In the genomic region with DNA sequence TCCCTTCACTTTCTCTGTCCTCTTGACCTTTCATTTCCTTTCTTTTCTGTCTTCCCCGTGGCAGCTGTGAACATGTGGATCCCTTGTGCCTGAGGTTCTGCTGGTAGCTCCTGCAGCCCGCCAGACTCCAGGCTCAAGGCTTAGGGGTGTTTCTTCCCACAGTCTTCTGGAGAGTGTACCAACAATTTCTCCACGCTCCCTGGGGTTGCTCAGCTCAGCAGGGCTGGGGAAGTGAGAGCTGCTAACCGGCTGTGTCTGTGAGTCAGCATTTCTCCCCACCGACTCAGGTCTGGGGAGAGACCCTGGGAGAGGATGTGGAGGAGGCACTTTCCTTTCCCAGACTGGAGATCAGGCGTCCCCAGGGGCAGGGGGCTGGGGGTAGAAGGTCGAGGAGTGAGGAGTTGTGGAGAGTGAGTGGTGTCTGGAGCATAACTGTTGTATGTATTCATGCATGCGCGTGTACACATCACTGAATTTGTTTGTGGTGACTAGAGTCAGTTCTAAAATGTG, we compare ENCODE assay signal across 1 cellular context.
TF ChIP-seq lines count a peak whose summit lies in the region.

No MANE protein-coding gene starts in this region.

TF ChIP-seq in GM12878, 131 proteins besides CTCF, POLR2A, EP300 and RAD21:
- TF ChIP-seq, protein P1, sequence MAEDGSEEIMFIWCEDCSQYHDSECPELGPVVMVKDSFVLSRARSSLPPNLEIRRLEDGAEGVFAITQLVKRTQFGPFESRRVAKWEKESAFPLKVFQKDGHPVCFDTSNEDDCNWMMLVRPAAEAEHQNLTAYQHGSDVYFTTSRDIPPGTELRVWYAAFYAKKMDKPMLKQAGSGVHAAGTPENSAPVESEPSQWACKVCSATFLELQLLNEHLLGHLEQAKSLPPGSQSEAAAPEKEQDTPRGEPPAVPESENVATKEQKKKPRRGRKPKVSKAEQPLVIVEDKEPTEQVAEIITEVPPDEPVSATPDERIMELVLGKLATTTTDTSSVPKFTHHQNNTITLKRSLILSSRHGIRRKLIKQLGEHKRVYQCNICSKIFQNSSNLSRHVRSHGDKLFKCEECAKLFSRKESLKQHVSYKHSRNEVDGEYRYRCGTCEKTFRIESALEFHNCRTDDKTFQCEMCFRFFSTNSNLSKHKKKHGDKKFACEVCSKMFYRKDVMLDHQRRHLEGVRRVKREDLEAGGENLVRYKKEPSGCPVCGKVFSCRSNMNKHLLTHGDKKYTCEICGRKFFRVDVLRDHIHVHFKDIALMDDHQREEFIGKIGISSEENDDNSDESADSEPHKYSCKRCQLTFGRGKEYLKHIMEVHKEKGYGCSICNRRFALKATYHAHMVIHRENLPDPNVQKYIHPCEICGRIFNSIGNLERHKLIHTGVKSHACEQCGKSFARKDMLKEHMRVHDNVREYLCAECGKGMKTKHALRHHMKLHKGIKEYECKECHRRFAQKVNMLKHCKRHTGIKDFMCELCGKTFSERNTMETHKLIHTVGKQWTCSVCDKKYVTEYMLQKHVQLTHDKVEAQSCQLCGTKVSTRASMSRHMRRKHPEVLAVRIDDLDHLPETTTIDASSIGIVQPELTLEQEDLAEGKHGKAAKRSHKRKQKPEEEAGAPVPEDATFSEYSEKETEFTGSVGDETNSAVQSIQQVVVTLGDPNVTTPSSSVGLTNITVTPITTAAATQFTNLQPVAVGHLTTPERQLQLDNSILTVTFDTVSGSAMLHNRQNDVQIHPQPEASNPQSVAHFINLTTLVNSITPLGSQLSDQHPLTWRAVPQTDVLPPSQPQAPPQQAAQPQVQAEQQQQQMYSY (CRISPR knock-in tag; IDR thresholded peaks at IDR 0.05): no peak
- TF ChIP-seq, protein P2, sequence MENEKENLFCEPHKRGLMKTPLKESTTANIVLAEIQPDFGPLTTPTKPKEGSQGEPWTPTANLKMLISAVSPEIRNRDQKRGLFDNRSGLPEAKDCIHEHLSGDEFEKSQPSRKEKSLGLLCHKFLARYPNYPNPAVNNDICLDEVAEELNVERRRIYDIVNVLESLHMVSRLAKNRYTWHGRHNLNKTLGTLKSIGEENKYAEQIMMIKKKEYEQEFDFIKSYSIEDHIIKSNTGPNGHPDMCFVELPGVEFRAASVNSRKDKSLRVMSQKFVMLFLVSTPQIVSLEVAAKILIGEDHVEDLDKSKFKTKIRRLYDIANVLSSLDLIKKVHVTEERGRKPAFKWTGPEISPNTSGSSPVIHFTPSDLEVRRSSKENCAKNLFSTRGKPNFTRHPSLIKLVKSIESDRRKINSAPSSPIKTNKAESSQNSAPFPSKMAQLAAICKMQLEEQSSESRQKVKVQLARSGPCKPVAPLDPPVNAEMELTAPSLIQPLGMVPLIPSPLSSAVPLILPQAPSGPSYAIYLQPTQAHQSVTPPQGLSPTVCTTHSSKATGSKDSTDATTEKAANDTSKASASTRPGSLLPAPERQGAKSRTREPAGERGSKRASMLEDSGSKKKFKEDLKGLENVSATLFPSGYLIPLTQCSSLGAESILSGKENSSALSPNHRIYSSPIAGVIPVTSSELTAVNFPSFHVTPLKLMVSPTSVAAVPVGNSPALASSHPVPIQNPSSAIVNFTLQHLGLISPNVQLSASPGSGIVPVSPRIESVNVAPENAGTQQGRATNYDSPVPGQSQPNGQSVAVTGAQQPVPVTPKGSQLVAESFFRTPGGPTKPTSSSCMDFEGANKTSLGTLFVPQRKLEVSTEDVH (IDR thresholded peaks at IDR 0.05; ENCODE audit: low read depth, partially characterized antibody): no peak
- TF ChIP-seq SPI1 (IDR thresholded peaks at IDR 0.05; ENCODE audit: borderline replicate concordance, insufficient read depth, low read depth, low read length): peak; percentile 52; the same call in 1 of the 2 replicates
